16 cellular contexts compared by ENCODE assay signal in genomic region chr16:48481772-48482171, GRCh38.
DNase-seq lines count a peak whose midpoint lies in the region; ATAC-seq, FAIRE-seq and TF ChIP-seq lines count a peak whose summit lies in the region.
"Had no signal": no experiment of that assay in that cellular context is flagged by ENCODE, and none has a peak within 500 bp of the region (broad histone marks: within the 10 kb centered on the region; RNA-seq: fewer than 3 reads in every experiment).

No MANE protein-coding gene starts in this region.

- no peaks in the 10 kb centered on the region for H4K20me1 ChIP-seq in HepG2 (ENCODE audit: insufficient read depth, low read length)
- H4K20me1 ChIP-seq in GM12878 (ENCODE audit: control insufficient read depth, insufficient read depth) = no peaks in the 10 kb centered on the region
- H4K20me1 ChIP-seq: BLaER1 treated with 17β-estradiol and CSF1 and Interleukin-3, amounts not matched to agents 10 nM and 100 nM had no signal

- intact Hi-C loops in HepG2 (cut with micrococcal nuclease; ENCODE audit: unreplicated experiment) = no loop called here
- intact Hi-C loops in right lobe of liver (cut with DNase I) = no loop called here
- intact Hi-C loops in GM12878 (cut with micrococcal nuclease; ENCODE audit: unreplicated experiment) = no loop called here

- RAD21 ChIA-PET in GM12878 (lab: Charles Lee; ENCODE audit: unreplicated experiment) = interaction anchor here (0.5 kb wide), 1 partner anchor 13 kb away, joined by 3 read pairs; no protein-coding TSS in a partner anchor

- no peaks in the 10 kb centered on the region for H3K36me3 ChIP-seq in HepG2 (replicated peaks in 1 of 2; ENCODE audit: control insufficient read depth in 1 of 2, insufficient read depth in 2 of 2, low read length in 2 of 2)
- no peaks in the 10 kb centered on the region for H3K36me3 ChIP-seq in right lobe of liver
- H3K36me3 ChIP-seq in GM12878 (ENCODE audit: control insufficient read depth in 2 of 2, insufficient read depth in 2 of 2, low read length in 1 of 2) = no peaks in the 10 kb centered on the region
- H3K36me3 ChIP-seq: BLaER1 treated with 17β-estradiol and CSF1 and Interleukin-3, amounts not matched to agents 10 nM and 100 nM; HAP-1 had no signal

- CTCF ChIA-PET in HepG2 (lab: Yijun Ruan, JAX; ENCODE audit: low intra/inter-chr PET ratio, low total read pairs) (no interaction called here), GM12878 (lab: Yijun Ruan, JAX) (interaction anchor here (0.7 to 1.4 kb wide), 3 partner anchors 32 to 142 kb away, joined by 3 to 7 read pairs (median 4); no protein-coding TSS in a partner anchor)

- H3K9me3 Mint-ChIP-seq in progenitor cell of endocrine pancreas (ENCODE audit: low read depth) = peaks cover 4% of the 10 kb centered on the region

- H3K9me3 ChIP-seq in HepG2 (ENCODE audit: low read length) (no peaks in the 10 kb centered on the region), right lobe of liver (no peaks in the 10 kb centered on the region), GM12878 (replicated peaks; ENCODE audit: control insufficient read depth, insufficient read depth, low read length) (no peaks in the 10 kb centered on the region)
- H3K9me3 ChIP-seq: HAP-1 had no signal

- FAIRE-seq in HepG2 (lab: Jason Lieb, UNC) (peak; percentile 28), GM12878 (lab: Jason Lieb, UNC) (no peak)
- FAIRE-seq: GM12892, GM19239, H1, K562 had no signal

- peak; percentile 71 for ATAC-seq in HepG2
- ATAC-seq in right lobe of liver = no peak
- peak; percentile 77 for ATAC-seq in GM12878
- no peak for ATAC-seq in HG02840 (IDR thresholded peaks at IDR 0.05; ENCODE audit: low FRiP score, unreplicated experiment)
- ATAC-seq: K562 had no signal

- POLR2A ChIA-PET in HepG2 (lab: Yijun Ruan, JAX) (no interaction called here), GM12878 (lab: Charles Lee) (no interaction called here)

- H3K79me2 ChIP-seq in HepG2 (ENCODE audit: insufficient read depth, low read length) = no peaks in the 10 kb centered on the region
- no peaks in the 10 kb centered on the region for H3K79me2 ChIP-seq in GM12878 (ENCODE audit: control insufficient read depth, insufficient read depth, low read length)

- TF ChIP-seq EP300 in HepG2 (IDR thresholded peaks at IDR 0.05; ENCODE audit: low read depth in 2 of 2, low read length in 2 of 2) (no peak), HepG2 (CRISPR knock-in tag; IDR thresholded peaks at IDR 0.05; ENCODE audit: borderline replicate concordance) (no peak), GM12878 (IDR thresholded peaks at IDR 0.05; ENCODE audit: borderline replicate concordance in 1 of 2, control insufficient read depth in 1 of 2, low read depth in 2 of 2, low read length in 2 of 2) (no peak)

- SMC1A ChIA-PET in GM12878 (lab: Charles Lee; ENCODE audit: uncharacterized antibody, unreplicated experiment) = interaction anchor here (0.6 to 2.0 kb wide), 7 partner anchors 11 to 1427 kb away, joined by 3 to 7 read pairs (median 4); no protein-coding TSS in a partner anchor

- H3K4me1 ChIP-seq in HepG2 (ENCODE audit: insufficient read depth, low read length) (peaks cover 36% of the 10 kb centered on the region), right lobe of liver (peaks cover 0 to 8% (median 3%) of the 10 kb centered on the region in 4 donors), GM12878 (ENCODE audit: control insufficient read depth, insufficient read depth, low read length) (no peaks in the 10 kb centered on the region)
- H3K4me1 ChIP-seq: HAP-1 had no signal

- H3K4me3 ChIP-seq in HepG2 (replicated peaks in 1 of 3; ENCODE audit: insufficient read depth in 1 of 3, low read depth in 2 of 3, low read length in 3 of 3) = no peak overlapping the region
- no peak overlapping the region for H3K4me3 ChIP-seq in right lobe of liver
- no peak overlapping the region for H3K4me3 ChIP-seq in GM12878
- H3K4me3 ChIP-seq: BLaER1 treated with 17β-estradiol and CSF1 and Interleukin-3, amounts not matched to agents 10 nM and 100 nM; HAP-1; K562 had no signal

- no peak overlapping the region for H3K4me3 Mint-ChIP-seq in progenitor cell of endocrine pancreas (ENCODE audit: low read depth)
- H3K4me3 Mint-ChIP-seq: CD4-positive, CD25-positive, alpha-beta regulatory T cell had no signal

- H3K9ac ChIP-seq in HepG2 (ENCODE audit: insufficient read depth, low read depth, low read length) = no peak overlapping the region
- no peak overlapping the region for H3K9ac ChIP-seq in GM12878 (ENCODE audit: control insufficient read depth, insufficient read depth, low read length)
- H3K9ac ChIP-seq: BLaER1 treated with 17β-estradiol and CSF1 and Interleukin-3, amounts not matched to agents 10 nM and 100 nM had no signal

- no peak for DNase-seq in HepG2 (ENCODE audit: low spot score)
- DNase-seq in right lobe of liver = no peak
- no peak for DNase-seq in GM12878 (ENCODE audit: low read depth, low spot score)
- no peak for DNase-seq in progenitor cell of endocrine pancreas (ENCODE audit: low spot score, unreplicated experiment)
- no peak for DNase-seq in iPS-NIHi7 (ENCODE audit: extremely low spot score)
- no peak for DNase-seq in HUDEP-2 (lab: John Stamatoyannopoulos, UW; ENCODE audit: unreplicated experiment in 76 of 76)
- DNase-seq: 8988T; ACHN; CD4-positive, CD25-positive, alpha-beta regulatory T cell had no signal

- peaks cover 6% of the 10 kb centered on the region for H3K4me1 Mint-ChIP-seq in progenitor cell of endocrine pancreas (ENCODE audit: low read depth)
- H3K4me1 Mint-ChIP-seq: CD4-positive, CD25-positive, alpha-beta regulatory T cell had no signal

- in situ Hi-C loops in HepG2 (cut with HindIII; ENCODE audit: extremely low pct_ligation_motif_present, low pct_unique_long_range_greater_than_20kb) = no loop called here
- in situ Hi-C loops in GM12878 (cut with MboI) = no loop called here

- TF ChIP-seq RAD21 in HepG2 (CRISPR knock-in tag; IDR thresholded peaks at IDR 0.05) (no peak), GM12878 (IDR thresholded peaks at IDR 0.05; ENCODE audit: insufficient read depth, low read depth, low read length) (no peak)

- no peak for TF ChIP-seq POLR2A in HepG2 (IDR thresholded peaks at IDR 0.05; ENCODE audit: insufficient read depth in 1 of 2, low read depth in 2 of 2, low read length in 2 of 2)
- TF ChIP-seq POLR2A in right lobe of liver (IDR thresholded peaks at IDR 0.05) = no peak
- TF ChIP-seq POLR2A in GM12878 (IDR thresholded peaks at IDR 0.05; ENCODE audit: low read depth, low read length) = no peak

- no peak for TF ChIP-seq CTCF in HepG2 (CRISPR knock-in tag; IDR thresholded peaks at IDR 0.05)
- TF ChIP-seq CTCF in right lobe of liver (IDR thresholded peaks at IDR 0.05) = no peak
- 0 out of 6 replicates have a peak, but pooled peaks of 1 of the 3 experiments have one; percentile 2 for TF ChIP-seq CTCF in GM12878 (IDR thresholded peaks at IDR 0.05 in 2 of 3, conservative IDR thresholded peaks at IDR 0.05 in 1 of 3; ENCODE audit: control insufficient read depth in 2 of 3, extremely low read depth in 1 of 3, insufficient read depth in 1 of 3, low read depth in 3 of 3, low read length in 3 of 3)
- no peak for TF ChIP-seq CTCF in progenitor cell of endocrine pancreas (IDR thresholded peaks at IDR 0.05; ENCODE audit: unreplicated experiment)

- H3K4me2 ChIP-seq in HepG2 (ENCODE audit: low read depth, low read length) (peak overlapping the region; percentile 15; the same call in 1 of the 2 replicates), GM12878 (ENCODE audit: control insufficient read depth, insufficient read depth) (no peak overlapping the region)
- H3K4me2 ChIP-seq: BLaER1 treated with 17β-estradiol and CSF1 and Interleukin-3, amounts not matched to agents 10 nM and 100 nM had no signal

- no TSS peak for BruUV-seq in HepG2 (replicated peaks; lab: Mats Ljungman, UMichigan)
- no TSS peak for BruUV-seq in GM12878 (replicated peaks; lab: Mats Ljungman, UMichigan)

- no peaks in the 10 kb centered on the region for H3K36me3 Mint-ChIP-seq in progenitor cell of endocrine pancreas (ENCODE audit: insufficient read depth)
- H3K36me3 Mint-ChIP-seq: CD4-positive, CD25-positive, alpha-beta regulatory T cell had no signal

- H3K27me3 ChIP-seq in HepG2 (ENCODE audit: control insufficient read depth in 1 of 2, insufficient read depth in 2 of 2, low read length in 2 of 2) = 0 out of 5 replicates have a peak, but pooled peaks cover 0 to 5% of the 10 kb centered on the region in 2 experiments
- no peaks in the 10 kb centered on the region for H3K27me3 ChIP-seq in right lobe of liver
- H3K27me3 ChIP-seq in GM12878 (replicated peaks in 1 of 2; ENCODE audit: control insufficient read depth in 2 of 2, insufficient read depth in 2 of 2, low read length in 1 of 2) = no peaks in the 10 kb centered on the region
- H3K27me3 ChIP-seq: BLaER1 treated with 17β-estradiol and CSF1 and Interleukin-3, amounts not matched to agents 10 nM and 100 nM had no signal

- no peak overlapping the region for H3K27ac ChIP-seq in HepG2 (ENCODE audit: extremely low read length, insufficient read depth, low read length)
- H3K27ac ChIP-seq in right lobe of liver = no peak overlapping the region
- no peak overlapping the region for H3K27ac ChIP-seq in GM12878 (ENCODE audit: control insufficient read depth, insufficient read depth)
- H3K27ac ChIP-seq: BLaER1 treated with 17β-estradiol and CSF1 and Interleukin-3, amounts not matched to agents 10 nM and 100 nM had no signal

- H3K27ac Mint-ChIP-seq in progenitor cell of endocrine pancreas = peak overlapping the region; percentile 15
- H3K27ac Mint-ChIP-seq: CD4-positive, CD25-positive, alpha-beta regulatory T cell had no signal

- H2AFZ ChIP-seq in HepG2 (ENCODE audit: low read length) (no peak overlapping the region), GM12878 (ENCODE audit: control insufficient read depth, low read depth, low read length) (no peak overlapping the region)

- no peaks in the 10 kb centered on the region for H3K27me3 Mint-ChIP-seq in progenitor cell of endocrine pancreas

- 3% methylated on average over 2 of the region's 2 CpGs for WGBS in HepG2 (ENCODE audit: low lambda C conversion rate)
- 27% methylated on average over 2 of the region's 2 CpGs for WGBS in right lobe of liver (ENCODE audit: insufficient coverage, low coverage, low lambda C conversion rate, missing lambda C conversion rate)
- WGBS in GM12878 (ENCODE audit: insufficient coverage, insufficient replicate concordance, low lambda C conversion rate, missing lambda C conversion rate) = 52% methylated on average over 2 of the region's 2 CpGs

TF ChIP-seq in HepG2, 621 proteins besides CTCF, POLR2A, EP300 and RAD21 (continues in another document):
- TF ChIP-seq ZNF546 (CRISPR knock-in tag; conservative IDR thresholded peaks at IDR 0.05) (no peak), HNF4A (CRISPR knock-in tag; IDR thresholded peaks at IDR 0.05) (0 out of 2 replicates have a peak, but pooled peaks have one; percentile 13)

TF ChIP-seq in GM12878, 131 proteins besides CTCF, POLR2A, EP300 and RAD21 (continues in another document):
- TF ChIP-seq CBFB (IDR thresholded peaks at IDR 0.05; ENCODE audit: low read depth) (no peak), SUZ12 (IDR thresholded peaks at IDR 0.05; ENCODE audit: unreplicated experiment) (no peak), SREBF1 (IDR thresholded peaks at IDR 0.05; ENCODE audit: low read length) (no peak), NFIC (IDR thresholded peaks at IDR 0.05; ENCODE audit: low read depth, low read length) (no peak), POLR2AphosphoS5 (IDR thresholded peaks at IDR 0.05; ENCODE audit: low read length) (no peak)

Comparison
In these comparisons a context has a peak if more than half of its experiments do, and no peak if none do; other contexts are left out.
1. ATAC-seq: peak in HepG2 (single experiment) and GM12878 (single experiment); none in right lobe of liver (0 of 4) and HG02840 (single experiment).